ENCODE assay signal across 17 cellular contexts in the genomic region with DNA sequence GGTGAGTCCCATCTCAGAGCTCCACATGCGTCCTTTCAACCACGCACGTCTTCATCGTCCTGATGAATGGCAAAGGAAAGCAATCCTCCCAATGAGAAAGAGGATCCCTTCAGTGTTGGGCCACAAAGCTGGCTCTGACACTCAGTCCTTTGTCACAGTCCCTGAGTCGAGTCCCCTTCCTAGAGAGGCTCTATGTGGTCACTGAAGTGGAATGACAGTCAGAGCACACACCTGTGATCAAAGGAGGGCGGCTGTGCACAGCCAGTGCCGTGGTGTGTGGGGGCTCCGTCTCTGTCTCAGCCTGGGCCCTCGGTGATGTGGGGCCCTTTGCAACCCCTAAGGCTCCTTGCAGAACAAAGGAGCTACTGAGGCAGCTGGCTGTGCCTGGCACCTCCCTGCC.
DNase-seq lines count a peak whose midpoint lies in the region; TF ChIP-seq lines count a peak whose summit lies in the region.
"Had no signal": no experiment of that assay in that cellular context is flagged by ENCODE, and none has a peak within 500 bp of the region (broad histone marks: within the 10 kb centered on the region; RNA-seq: fewer than 3 reads in every experiment).

No MANE protein-coding gene starts in this region.

- no peak overlapping the region for H2AK5ac ChIP-seq in H9 (ENCODE audit: insufficient read length, low read length)

- H3T11ph ChIP-seq in H9 (ENCODE audit: low read length) = no peak overlapping the region

- no peak overlapping the region for H3K27ac ChIP-seq in DOHH2 (ENCODE audit: low read depth, low read length)
- no peak overlapping the region for H3K27ac ChIP-seq in H9 (ENCODE audit: insufficient read length, low read depth, low read length)
- H3K27ac ChIP-seq: PC-9, RWPE1 had no signal

- no peak overlapping the region for H4K8ac ChIP-seq in H9 (replicated peaks; ENCODE audit: insufficient read length, low read depth, low read length)

- H3K4me2 ChIP-seq in DOHH2 (ENCODE audit: low read length) (peak overlapping the region; percentile 49), H9 (ENCODE audit: insufficient read depth, insufficient read length, low read length) (no peak overlapping the region)
- H3K4me2 ChIP-seq: PC-9 had no signal

- H3K9me3 ChIP-seq in DOHH2 (ENCODE audit: control insufficient read depth, insufficient read depth, low read length) (no peaks in the 10 kb centered on the region), H9 (ENCODE audit: control insufficient read depth, low read depth, low read length) (no peaks in the 10 kb centered on the region)

- H2BK20ac ChIP-seq in H9 (ENCODE audit: low read depth, low read length, poor library complexity, severe bottlenecking) = no peak overlapping the region

- no peaks in the 10 kb centered on the region for H3K27me3 Mint-ChIP-seq in H9 (ENCODE audit: low read depth)

- H4K5ac ChIP-seq in H9 (ENCODE audit: insufficient read length, low read depth, low read length) = no peak overlapping the region

- H3K79me1 ChIP-seq in H9 (ENCODE audit: insufficient read depth, low read depth, low read length, poor library complexity, severe bottlenecking) = no peaks in the 10 kb centered on the region

- H3K27me3 ChIP-seq in DOHH2 (ENCODE audit: control insufficient read depth, low read length) (no peaks in the 10 kb centered on the region), H9 (ENCODE audit: insufficient read depth, low read length) (no peaks in the 10 kb centered on the region)

- H3K79me2 ChIP-seq in DOHH2 (ENCODE audit: control insufficient read depth, low read length) = no peaks in the 10 kb centered on the region
- H3K79me2 ChIP-seq in H9 (ENCODE audit: insufficient read depth, low read length) = no peaks in the 10 kb centered on the region

- no peak overlapping the region for H2AFZ ChIP-seq in H9 (ENCODE audit: low read length)
- H2AFZ ChIP-seq: PC-9 had no signal

- no peak overlapping the region for H3K4me3 ChIP-seq in DOHH2 (ENCODE audit: low read length)
- H3K4me3 ChIP-seq: K562, PC-9 had no signal

- H2BK120ac ChIP-seq in H9 (ENCODE audit: low read depth, low read length, poor library complexity, severe bottlenecking) = no peak overlapping the region

- H3K56ac ChIP-seq in H9 (ENCODE audit: insufficient read length, low read depth, low read length) = no peak overlapping the region

- peaks cover 0 to 2% of the 10 kb centered on the region in 2 experiments; a peak in 2 of 5 replicates for H3K9me3 Mint-ChIP-seq in H9

- no peaks in the 10 kb centered on the region for H4K20me1 ChIP-seq in DOHH2 (ENCODE audit: control insufficient read depth, insufficient read depth, low read depth, low read length)
- H4K20me1 ChIP-seq in H9 (ENCODE audit: control insufficient read depth, insufficient read depth, insufficient read length) = no peaks in the 10 kb centered on the region

- H2BK12ac ChIP-seq in H9 (ENCODE audit: insufficient read length, low read depth, low read length) = no peak overlapping the region

- no peaks in the 10 kb centered on the region for H3K23me2 ChIP-seq in H9 (ENCODE audit: insufficient read length, low read depth, low read length, poor library complexity, severe bottlenecking)

- no peak overlapping the region for H3K23ac ChIP-seq in H9 (ENCODE audit: insufficient read length, low read depth, low read length)

- H3K36me3 ChIP-seq in DOHH2 (ENCODE audit: control insufficient read depth, low read length) = no peaks in the 10 kb centered on the region

- no peak overlapping the region for H3K4ac ChIP-seq in H9 (ENCODE audit: low read depth, low read length)

- H3K4me1 ChIP-seq in DOHH2 (ENCODE audit: control insufficient read depth, low read length) = peaks cover 46% of the 10 kb centered on the region
- no peaks in the 10 kb centered on the region for H3K4me1 ChIP-seq in H9 (ENCODE audit: insufficient read depth, low read length)

- TF ChIP-seq CTCF in DOHH2 (IDR thresholded peaks at IDR 0.05; ENCODE audit: low read depth, low read length, poor library complexity, severe bottlenecking) = no peak
- no peak for TF ChIP-seq CTCF in H9 (conservative IDR thresholded peaks at IDR 0.05)

- H3K18ac ChIP-seq in H9 (ENCODE audit: insufficient read length, low read depth, low read length) = no peak overlapping the region

- H2BK15ac ChIP-seq in H9 (ENCODE audit: low read depth, low read length) = no peak overlapping the region

- no CpG with 5 or more reads among the region's 9 CpGs for WGBS in H9 (ENCODE audit: extremely low coverage, insufficient read length, low lambda C conversion rate)

- H3K36me3 Mint-ChIP-seq in H9 (ENCODE audit: insufficient read depth in 1 of 3, low read depth in 3 of 3) = no peaks in the 10 kb centered on the region

- H2BK5ac ChIP-seq in H9 (ENCODE audit: insufficient read length, low read length) = no peak overlapping the region

- H3K4me3 Mint-ChIP-seq in H9 = no peak overlapping the region

- H4K91ac ChIP-seq in H9 (ENCODE audit: insufficient read length, low read depth, low read length) = no peak overlapping the region

- no peak overlapping the region for H3K27ac Mint-ChIP-seq in H9

- no peaks in the 10 kb centered on the region for H3K9me2 ChIP-seq in DOHH2 (replicated peaks; ENCODE audit: control insufficient read depth, low read length)

- no peak overlapping the region for H3K9ac ChIP-seq in H9 (ENCODE audit: extremely low read depth, insufficient read length, low read length)

- peak; percentile 12 for DNase-seq in NAMALWA (ENCODE audit: low spot score)
- DNase-seq in germinal center (ENCODE audit: low spot score) = peak; percentile 54
- peak; percentile 22 for DNase-seq in retina
- DNase-seq in H9 = no peak
- DNase-seq in putamen (ENCODE audit: low spot score) = no peak
- DNase-seq in NCI-H187 (lab: John Stamatoyannopoulos, UW) = no peak
- DNase-seq: ACHN, DMS79 treated with DMSO at 0.1 percent for 48 hours, NCI-H1417 treated with DMSO at 0.1 percent for 48 hours, NCI-H2029 treated with DMSO at 0.1 percent for 48 hours, NCI-H774, PC-9, SIG-M5, T-helper 1 cell had no signal

- H3K14ac ChIP-seq in H9 (ENCODE audit: insufficient read depth, low read length) = no peak overlapping the region

- no peaks in the 10 kb centered on the region for H3F3A ChIP-seq in DOHH2 (ENCODE audit: control insufficient read depth, insufficient read depth)

- peaks cover 15 to 24% of the 10 kb centered on the region in 2 experiments for H3K4me1 Mint-ChIP-seq in H9

Comparison
In these comparisons a context has a peak if more than half of its experiments do, and no peak if none do; other contexts are left out.
1. DNase-seq: peak in NAMALWA (single experiment), germinal center (single experiment) and retina (single experiment); none in H9 (single experiment), putamen (single experiment) and NCI-H187 (0 of 2).